ENCODE assay signal across 13 cellular contexts in genomic region chr4:94455081-94455480, GRCh38. TPM values are rescaled to one million over a fixed set of nuclear protein-coding genes. Genes with fewer than 3 reads are reported as not detected.
DNase-seq lines count a peak whose midpoint lies in the region; ATAC-seq and TF ChIP-seq lines count a peak whose summit lies in the region.
"Had no signal": no experiment of that assay in that cellular context is flagged by ENCODE, and none has a peak within 500 bp of the region (broad histone marks: within the 10 kb centered on the region; RNA-seq: fewer than 3 reads in every experiment).

No MANE protein-coding gene starts in this region.

- H3K9me3 ChIP-seq in endodermal cell (ENCODE audit: control insufficient read depth, low read length) (no peaks in the 10 kb centered on the region), mucosa of rectum (ENCODE audit: control insufficient read depth in 2 of 2, low read length in 2 of 2) (no peaks in the 10 kb centered on the region)

- intact Hi-C loops in Right ventricle myocardium inferior (cut with DNase I): loop anchor here (10.0 kb wide), 1 partner anchor 250 kb away; the partner anchor contains the start of gene SMARCAD1
- intact Hi-C loops in cardiac septum (cut with DNase I): no loop called here
- intact Hi-C loops in posterior cingulate gyrus (cut with DNase I): no loop called here

- ATAC-seq in Right ventricle myocardium inferior: no peak
- no peak for ATAC-seq in GM18502 (IDR thresholded peaks at IDR 0.05; ENCODE audit: poor library complexity, unreplicated experiment)
- no peak for ATAC-seq in GM19351 (IDR thresholded peaks at IDR 0.05; ENCODE audit: unreplicated experiment)

- 91% methylated on average over 3 of the region's 3 CpGs; no CpG with 5 or more reads in 1 of the 2 experiments for WGBS in endodermal cell (ENCODE audit: insufficient coverage in 1 of 2, insufficient read length in 1 of 2), 2 experiments

- no peak overlapping the region for H3K4me3 Mint-ChIP-seq in endodermal cell
- H3K4me3 Mint-ChIP-seq: activated naive CD8-positive, alpha-beta T cell treated with anti-CD3 and anti-CD28 coated beads, Interleukin-2, amount 10 ng/mL, durations not matched to agents 7 days and 5 days; memory B cell had no signal

- peaks cover 48% of the 10 kb centered on the region for H3K4me1 Mint-ChIP-seq in endodermal cell

- DNase-seq in Right ventricle myocardium inferior (ENCODE audit: missing footprints) (peak; percentile 75), cardiac septum (ENCODE audit: low spot score) (no peak), endodermal cell (no peak), posterior cingulate gyrus (no peak), NCI-H187 (lab: John Stamatoyannopoulos, UW) (no peak)
- DNase-seq: 8988T; activated naive CD8-positive, alpha-beta T cell treated with anti-CD3 and anti-CD28 coated beads, Interleukin-2, amount 10 ng/mL, durations not matched to agents 7 days and 5 days; NCI-H187 treated with DMSO at 0.1 percent for 48 hours; T-helper 9 cell had no signal

- peak overlapping the region; percentile 85 for H3K4me3 ChIP-seq in endodermal cell (ENCODE audit: low read length)
- peak overlapping the region in 1 of 2 donors; percentile 11 for H3K4me3 ChIP-seq in mucosa of rectum (ENCODE audit: low read length in 2 of 2)

- TF ChIP-seq CTCF in endodermal cell (conservative IDR thresholded peaks at IDR 0.05): no peak

- H3K27ac ChIP-seq in endodermal cell (ENCODE audit: low read depth, low read length) (no peak overlapping the region), mucosa of rectum (ENCODE audit: low read depth in 2 of 2, low read length in 2 of 2) (peak overlapping the region; percentile 50 to 99)

- peaks cover 31% of the 10 kb centered on the region for H3K36me3 ChIP-seq in endodermal cell (ENCODE audit: control insufficient read depth, insufficient read depth, low read length)
- H3K36me3 ChIP-seq in mucosa of rectum (ENCODE audit: control insufficient read depth in 2 of 2, insufficient read depth in 2 of 2, low read length in 2 of 2): no peaks in the 10 kb centered on the region

- H3K27ac Mint-ChIP-seq in endodermal cell: no peak overlapping the region
- H3K27ac Mint-ChIP-seq: activated naive CD8-positive, alpha-beta T cell treated with anti-CD3 and anti-CD28 coated beads, Interleukin-2, amount 10 ng/mL, durations not matched to agents 7 days and 5 days; memory B cell had no signal

- H3K4me1 ChIP-seq in endodermal cell (ENCODE audit: control insufficient read depth, insufficient read depth, low read length): no peaks in the 10 kb centered on the region
- peaks cover 4 to 36% of the 10 kb centered on the region in 2 donors for H3K4me1 ChIP-seq in mucosa of rectum (ENCODE audit: control insufficient read depth in 2 of 2, insufficient read depth in 2 of 2, low read length in 2 of 2)

- no peaks in the 10 kb centered on the region for H3K27me3 ChIP-seq in endodermal cell (ENCODE audit: control insufficient read depth, insufficient read depth, low read length, poor library complexity, severe bottlenecking)
- no peaks in the 10 kb centered on the region for H3K27me3 ChIP-seq in mucosa of rectum (ENCODE audit: control insufficient read depth in 2 of 2, insufficient read depth in 2 of 2, low read length in 2 of 2)

- no peaks in the 10 kb centered on the region for H3K27me3 Mint-ChIP-seq in endodermal cell (ENCODE audit: insufficient read depth)
- H3K27me3 Mint-ChIP-seq: activated naive CD8-positive, alpha-beta T cell treated with anti-CD3 and anti-CD28 coated beads, Interleukin-2, amount 10 ng/mL, durations not matched to agents 7 days and 5 days; memory B cell had no signal

- H3K36me3 Mint-ChIP-seq in endodermal cell (ENCODE audit: low read depth): peaks cover 15% of the 10 kb centered on the region

- no peaks in the 10 kb centered on the region for H3K9me3 Mint-ChIP-seq in endodermal cell
- H3K9me3 Mint-ChIP-seq: activated naive CD8-positive, alpha-beta T cell treated with anti-CD3 and anti-CD28 coated beads, Interleukin-2, amount 10 ng/mL, durations not matched to agents 7 days and 5 days; memory B cell had no signal

- H3K9ac ChIP-seq in endodermal cell (ENCODE audit: extremely low read depth, low read length, poor library complexity, severe bottlenecking) (no peak overlapping the region), mucosa of rectum (ENCODE audit: low read depth in 1 of 2, low read length in 2 of 2) (no peak overlapping the region)

RNA-seq across cellular contexts. Expression of gene PDLIM5, which starts 3.3 kb away (rescaled TPM):
- 1,145 TPM for total RNA-seq in Right ventricle myocardium inferior
- total RNA-seq in cardiac septum: 1,256 TPM
- 100 to 1,000 TPM in 1 of 2 donors, 10 to 100 TPM in 1; 91.0 to 149 TPM for total RNA-seq in endodermal cell
- 59.0 TPM for polyA plus RNA-seq in endodermal cell (2013, experiment 1 of 2)
- 48.0 TPM for polyA plus RNA-seq in endodermal cell (2013, experiment 2 of 2)
